14 cellular contexts compared by ENCODE assay signal in the genomic region with DNA sequence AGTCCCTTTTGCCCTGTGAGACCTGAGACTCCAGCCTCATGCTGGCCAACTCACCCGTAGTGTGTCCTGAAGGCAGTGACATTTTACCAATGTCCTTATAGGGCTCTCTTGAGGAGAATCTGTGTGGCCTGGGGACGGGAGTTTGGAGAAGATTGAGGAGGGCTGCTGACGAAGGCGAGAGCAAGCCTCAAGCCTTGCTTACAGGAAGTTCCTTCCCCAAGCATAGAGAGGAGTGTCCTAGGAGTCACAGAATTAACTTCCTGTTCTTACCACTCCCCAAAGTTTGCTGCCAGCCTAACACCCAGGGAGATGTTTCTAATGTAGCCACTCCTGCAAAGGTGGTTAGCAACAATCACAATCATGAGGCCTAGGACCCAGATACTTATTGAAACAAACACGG. TPM values are rescaled to one million over a fixed set of nuclear protein-coding genes. Genes with fewer than 3 reads are reported as not detected.
"Had no signal": no experiment of that assay in that cellular context is flagged by ENCODE, and none has a peak within 500 bp of the region (broad histone marks: within the 10 kb centered on the region; RNA-seq: fewer than 3 reads in every experiment).

A gene with protein sequence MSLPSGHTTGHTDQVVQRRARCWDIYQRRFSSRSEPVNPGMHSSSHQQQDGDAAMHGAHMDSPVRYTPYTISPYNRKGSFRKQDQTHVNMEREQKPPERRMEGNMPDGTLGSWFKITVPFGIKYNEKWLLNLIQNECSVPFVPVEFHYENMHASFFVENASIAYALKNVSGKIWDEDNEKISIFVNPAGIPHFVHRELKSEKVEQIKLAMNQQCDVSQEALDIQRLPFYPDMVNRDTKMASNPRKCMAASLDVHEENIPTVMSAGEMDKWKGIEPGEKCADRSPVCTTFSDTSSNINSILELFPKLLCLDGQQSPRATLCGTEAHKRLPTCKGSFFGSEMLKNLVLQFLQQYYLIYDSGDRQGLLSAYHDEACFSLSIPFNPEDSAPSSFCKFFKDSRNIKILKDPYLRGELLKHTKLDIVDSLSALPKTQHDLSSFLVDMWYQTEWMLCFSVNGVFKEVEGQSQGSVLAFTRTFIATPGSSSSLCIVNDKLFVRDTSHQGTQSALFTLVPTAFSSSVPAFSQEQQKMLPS (minus strand): TSS at position 202 of the 400 bp plus-strand sequence. CDS start 120 bp downstream, at position 82.

- H3K9me3 Mint-ChIP-seq: activated naive CD8-positive, alpha-beta T cell treated with anti-CD3 and anti-CD28 coated beads, Interleukin-2, amount 10 ng/mL, durations not matched to agents 7 days and 5 days; activated T-cell treated with anti-CD3 and anti-CD28 coated beads, Interleukin-2, amount 50 U/mL, for 24 hours; naive thymus-derived CD4-positive, alpha-beta T cell had no signal

- H3K4me1 ChIP-seq: transverse colon had no signal

- H3K9me3 ChIP-seq: transverse colon had no signal

- H3K4me1 Mint-ChIP-seq: activated CD8-positive, alpha-beta memory T cell treated with anti-CD3 and anti-CD28 coated beads, Interleukin-2, amount 10 ng/mL, durations not matched to agents 7 days and 5 days; activated naive CD8-positive, alpha-beta T cell treated with anti-CD3 and anti-CD28 coated beads, Interleukin-2, amount 10 ng/mL, durations not matched to agents 7 days and 5 days; naive thymus-derived CD4-positive, alpha-beta T cell had no signal

- DNase-seq: activated CD4-positive, alpha-beta T cell treated with anti-CD3 and anti-CD28 coated beads, Interleukin-2, amount 50 U/mL, for 48 hours; activated CD8-positive, alpha-beta memory T cell treated with anti-CD3 and anti-CD28 coated beads, Interleukin-2, amount 10 ng/mL, durations not matched to agents 7 days and 5 days; activated effector memory CD4-positive, alpha-beta T cell treated with anti-CD3 and anti-CD28 coated beads, Interleukin-2, amount 50 U/mL, for 16 hours; activated naive CD8-positive, alpha-beta T cell treated with anti-CD3 and anti-CD28 coated beads, Interleukin-2, amount 10 ng/mL, durations not matched to agents 7 days and 5 days; activated T-cell treated with anti-CD3 and anti-CD28 coated beads, Interleukin-2, amount 50 U/mL, for 24 hours; anterior cingulate cortex; naive thymus-derived CD4-positive, alpha-beta T cell; posterior cingulate gyrus; transverse colon had no signal

- H3K27me3 ChIP-seq: transverse colon had no signal

- H3K4me3 ChIP-seq: lung, transverse colon had no signal

- H3K36me3 Mint-ChIP-seq: activated CD8-positive, alpha-beta memory T cell treated with anti-CD3 and anti-CD28 coated beads, Interleukin-2, amount 10 ng/mL, durations not matched to agents 7 days and 5 days; activated naive CD8-positive, alpha-beta T cell treated with anti-CD3 and anti-CD28 coated beads, Interleukin-2, amount 10 ng/mL, durations not matched to agents 7 days and 5 days; naive thymus-derived CD4-positive, alpha-beta T cell had no signal

- H3K4me3 Mint-ChIP-seq: activated CD8-positive, alpha-beta memory T cell treated with anti-CD3 and anti-CD28 coated beads, Interleukin-2, amount 10 ng/mL, durations not matched to agents 7 days and 5 days; activated naive CD8-positive, alpha-beta T cell treated with anti-CD3 and anti-CD28 coated beads, Interleukin-2, amount 10 ng/mL, durations not matched to agents 7 days and 5 days; activated T-cell treated with anti-CD3 and anti-CD28 coated beads, Interleukin-2, amount 50 U/mL, for 24 hours; naive thymus-derived CD4-positive, alpha-beta T cell had no signal

- H3K27ac Mint-ChIP-seq: activated CD8-positive, alpha-beta memory T cell treated with anti-CD3 and anti-CD28 coated beads, Interleukin-2, amount 10 ng/mL, durations not matched to agents 7 days and 5 days; activated naive CD8-positive, alpha-beta T cell treated with anti-CD3 and anti-CD28 coated beads, Interleukin-2, amount 10 ng/mL, durations not matched to agents 7 days and 5 days; activated T-cell treated with anti-CD3 and anti-CD28 coated beads, Interleukin-2, amount 50 U/mL, for 24 hours; naive thymus-derived CD4-positive, alpha-beta T cell had no signal

- H3K27ac ChIP-seq: transverse colon had no signal

- H3K36me3 ChIP-seq: transverse colon had no signal

RNA-seq across cellular contexts. Expression of the gene that starts here (rescaled TPM):
- total RNA-seq: activated CD8-positive, alpha-beta memory T cell treated with anti-CD3 and anti-CD28 coated beads, Interleukin-2, amount 10 ng/mL, durations not matched to agents 7 days and 5 days; activated naive CD8-positive, alpha-beta T cell treated with anti-CD3 and anti-CD28 coated beads, Interleukin-2, amount 10 ng/mL, durations not matched to agents 7 days and 5 days; bronchial epithelial cell; esophagus mucosa; glomerular endothelial cell; naive thymus-derived CD4-positive, alpha-beta T cell; skeletal muscle tissue had no signal
